In genomic region chr4:61533140-61533539, GRCh38 we compare ENCODE assay signal across 22 cellular contexts.
DNase-seq lines count a peak whose midpoint lies in the region; ATAC-seq, FAIRE-seq and TF ChIP-seq lines count a peak whose summit lies in the region.
"Had no signal": no experiment of that assay in that cellular context is flagged by ENCODE, and none has a peak within 500 bp of the region (broad histone marks: within the 10 kb centered on the region; RNA-seq: fewer than 3 reads in every experiment).

No MANE protein-coding gene starts in this region.

- intact Hi-C loops in thyroid gland (cut with DNase I): no loop called here

- TF ChIP-seq CTCF in astrocyte of the spinal cord (IDR thresholded peaks at IDR 0.05; ENCODE audit: low read depth, low read length) (no peak), thyroid gland (IDR thresholded peaks at IDR 0.05) (no peak)

- in situ Hi-C loops in astrocyte of the spinal cord (cut with HindIII; ENCODE audit: low sequenced_read_pairs): no loop called here

- no peaks in the 10 kb centered on the region for H3K9me3 ChIP-seq in thyroid gland
- H3K9me3 ChIP-seq: prostate gland, transverse colon had no signal

- H3K36me3 ChIP-seq in thyroid gland: no peaks in the 10 kb centered on the region
- H3K36me3 ChIP-seq: prostate gland, transverse colon had no signal

- ATAC-seq in GM21723 (IDR thresholded peaks at IDR 0.05; ENCODE audit: unreplicated experiment): no peak
- ATAC-seq: activated CD4-positive, alpha-beta T cell treated with anti-CD3 and anti-CD28 coated beads for 36 hours; HCT116; T-helper 17 cell had no signal

- H3K27ac ChIP-seq in thyroid gland: no peak overlapping the region
- H3K27ac ChIP-seq: prostate gland, SK-N-MC, transverse colon had no signal

- DNase-seq in RCC 7860 (ENCODE audit: low spot score) (peak; percentile 9), astrocyte of the spinal cord (ENCODE audit: low read depth, low spot score) (peak; percentile 31), iris pigment epithelial cell (ENCODE audit: low read depth) (peak; percentile 8), renal cortical epithelial cell (ENCODE audit: low read depth) (peak; percentile 57), thyroid gland (no peak), GM19240 (ENCODE audit: insufficient read length, low spot score) (no peak)
- DNase-seq: activated CD4-positive, alpha-beta T cell treated with anti-CD3 and anti-CD28 coated beads for 36 hours; activated CD8-positive, alpha-beta memory T cell treated with anti-CD3 and anti-CD28 coated beads for 24 hours; activated T-cell treated with anti-CD3 and anti-CD28 coated beads, Interleukin-2, amount 50 U/mL, for 24 hours; CD4-positive, alpha-beta T cell; dermis blood vessel endothelial cell; NCI-H1417 treated with DMSO at 0.1 percent for 48 hours; NCI-H510A; NK-92 treated with Interleukin-12 subunit alpha and Interleukin-12 subunit beta, amount 100 ng/mL, for 24 hours; T-helper 17 cell; transverse colon had no signal

- WGBS in thyroid gland, 2 donors: 23 to 24% methylated on average over 1 of the region's 1 CpG

- no peaks in the 10 kb centered on the region for H3K4me1 ChIP-seq in thyroid gland
- H3K4me1 ChIP-seq: prostate gland, transverse colon had no signal

- H3K27me3 ChIP-seq in thyroid gland: no peaks in the 10 kb centered on the region
- H3K27me3 ChIP-seq: transverse colon had no signal

- H3K4me3 ChIP-seq in astrocyte of the spinal cord (ENCODE audit: low read depth, low read length) (no peak overlapping the region), thyroid gland (replicated peaks in 1 of 3) (no peak overlapping the region)
- H3K4me3 ChIP-seq: prostate gland, SK-N-MC, transverse colon had no signal

- TF ChIP-seq POLR2A in thyroid gland (IDR thresholded peaks at IDR 0.05): no peak

- FAIRE-seq in RCC 7860 (lab: Jason Lieb, UNC): no peak
- FAIRE-seq: endometrium, GM19239 had no signal

Comparison
In these comparisons a context has a peak if more than half of its experiments do, and no peak if none do; other contexts are left out.
1. DNase-seq: peak in RCC 7860 (single experiment), astrocyte of the spinal cord (single experiment), iris pigment epithelial cell (single experiment) and renal cortical epithelial cell (single experiment); none in thyroid gland (0 of 2) and GM19240 (single experiment).